Comparison of ENCODE assay signal across 16 cellular contexts in the genomic region with DNA sequence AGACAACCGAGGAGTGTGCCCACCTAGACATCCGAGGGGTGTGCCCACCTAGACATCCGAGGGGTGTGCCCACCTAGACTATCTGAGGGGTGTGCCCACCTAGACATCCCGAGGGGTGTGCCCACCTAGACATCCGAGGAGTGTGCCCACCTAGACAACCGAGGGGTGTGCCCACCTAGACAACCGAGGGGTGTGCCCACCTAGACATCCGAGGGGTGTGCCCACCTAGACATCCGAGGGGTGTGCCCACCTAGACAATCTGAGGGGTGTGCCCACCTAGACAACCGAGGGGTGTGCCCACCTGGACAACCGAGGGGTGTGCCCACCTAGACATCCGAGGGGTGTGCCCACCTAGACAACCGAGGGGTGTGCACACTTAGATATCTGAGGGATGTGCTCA. TPM values are rescaled to one million over a fixed set of nuclear protein-coding genes. Genes with fewer than 3 reads are reported as not detected.
"Had no signal": no experiment of that assay in that cellular context is flagged by ENCODE, and none has a peak within 500 bp of the region (broad histone marks: within the 10 kb centered on the region; RNA-seq: fewer than 3 reads in every experiment).

No MANE protein-coding gene starts in this region.

RNA-seq across cellular contexts. Expression of a gene that starts 10.6 kb away (rescaled TPM):
- total RNA-seq: activated naive CD4-positive, alpha-beta T cell treated with anti-CD3 and anti-CD28 coated beads for 36 hours; activated naive CD4-positive, alpha-beta T cell treated with anti-CD3 and anti-CD28 coated beads, Interleukin-2, amount 50 U/mL, for 72 hours; activated naive CD8-positive, alpha-beta T cell treated with anti-CD3 and anti-CD28 coated beads for 36 hours; activated naive CD8-positive, alpha-beta T cell treated with anti-CD3 and anti-CD28 coated beads, Interleukin-2, amount 10 ng/mL, durations not matched to agents 7 days and 5 days; activated T-cell treated with anti-CD3 and anti-CD28 coated beads, Interleukin-2, amount 50 U/mL, for 4 hours; activated T-cell treated with anti-CD3 and anti-CD28 coated beads, Interleukin-2, amount 50 U/mL, for 72 hours; activated T-helper 1 cell treated with anti-CD3 and anti-CD28 coated beads, Interleukin-12 subunit alpha, Interleukin-12 subunit beta, Interleukin-2, Interleukin-4 antibody, amounts not matched to agents 30 ng/mL and 10 ng/mL and 1 ng/mL, durations not matched to agents 14 hours and 24 hours and 36 hours; activated T-helper 17 cell treated with anti-CD3 and anti-CD28 coated beads, Interleukin-2, amount 50 U/mL, for 72 hours; activated T-helper 2 cell treated with anti-CD3 and anti-CD28 coated beads, Interferon-gamma antibody, Interleukin-2, Interleukin-4, amounts not matched to agents 10 μg/mL and 5 μg/mL and 100 μg/mL, durations not matched to agents 14 hours and 24 hours and 36 hours; ascending aorta; astrocyte; body of pancreas; bronchial epithelial cell; cerebellum had no signal
- polyA plus RNA-seq: aorta, cardiac muscle cell had no signal
